ENCODE assay signal across 9 cellular contexts in the genomic region with DNA sequence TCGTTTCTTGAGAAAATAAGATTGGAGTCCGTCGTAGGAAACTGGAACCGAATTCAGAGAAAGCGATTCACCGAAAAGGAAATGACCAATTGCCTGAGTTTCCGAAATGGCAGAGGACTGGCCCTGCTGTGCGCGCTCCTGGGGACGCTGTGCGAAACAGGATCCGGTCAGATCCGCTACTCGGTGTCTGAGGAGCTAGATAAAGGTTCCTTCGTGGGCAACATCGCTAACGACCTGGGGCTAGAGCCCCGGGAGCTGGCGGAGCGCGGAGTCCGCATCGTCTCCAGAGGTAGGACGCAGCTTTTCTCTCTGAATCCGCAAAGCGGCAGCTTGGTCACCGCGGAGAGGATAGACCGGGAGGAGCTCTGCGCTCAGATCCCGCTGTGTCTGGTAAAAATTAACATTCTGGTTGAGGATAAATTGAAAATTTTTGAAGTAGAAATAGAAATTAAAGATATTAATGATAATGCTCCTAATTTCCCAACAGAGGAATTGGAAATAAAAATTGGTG. TPM values are rescaled to one million over a fixed set of nuclear protein-coding genes. Genes with fewer than 3 reads are reported as not detected.
DNase-seq lines count a peak whose midpoint lies in the region; ATAC-seq and TF ChIP-seq lines count a peak whose summit lies in the region.
"Had no signal": no experiment of that assay in that cellular context is flagged by ENCODE, and none has a peak within 500 bp of the region (broad histone marks: within the 10 kb centered on the region; RNA-seq: fewer than 3 reads in every experiment).

No MANE protein-coding gene starts in this region.

- peaks cover 58 to 84% (median 84%) of the 10 kb centered on the region in 3 donors for H3K27me3 Mint-ChIP-seq in naive B cell

- peaks cover 5 to 27% of the 10 kb centered on the region in 2 donors for H3K36me3 Mint-ChIP-seq in naive B cell

- no peaks in the 10 kb centered on the region for H3K9me3 ChIP-seq in thyroid gland

- no peak overlapping the region for H3K27ac Mint-ChIP-seq in naive B cell

- TF ChIP-seq CTCF in astrocyte of the spinal cord (IDR thresholded peaks at IDR 0.05; ENCODE audit: low read depth, low read length), result no peak
- no peak for TF ChIP-seq CTCF in thyroid gland (IDR thresholded peaks at IDR 0.05)

- no peak for TF ChIP-seq POLR2A in thyroid gland (IDR thresholded peaks at IDR 0.05)

- H3K4me3 ChIP-seq in astrocyte of the spinal cord (ENCODE audit: low read depth, low read length) (peak overlapping the region; percentile 39), thyroid gland (replicated peaks in 1 of 3) (no peak overlapping the region)

- in situ Hi-C loops in astrocyte of the spinal cord (cut with HindIII; ENCODE audit: low sequenced_read_pairs), result no loop called here

- H3K4me3 Mint-ChIP-seq in naive B cell, result peak overlapping the region in 5 of 8 donors; percentile 22 to 56 (median 37)

- no peak overlapping the region for H3K27ac ChIP-seq in thyroid gland
- H3K27ac ChIP-seq: WERI-Rb-1 had no signal

- H3K36me3 ChIP-seq in thyroid gland, result no peaks in the 10 kb centered on the region
- H3K36me3 ChIP-seq: WERI-Rb-1 had no signal

- peaks cover 19 to 84% (median 47%) of the 10 kb centered on the region in 7 donors for H3K9me3 Mint-ChIP-seq in naive B cell

- WGBS in thyroid gland, 2 donors, result 18 to 29% methylated on average over 31 of the region's 31 CpGs

- H3K4me1 ChIP-seq in thyroid gland, result no peaks in the 10 kb centered on the region

- intact Hi-C loops in thyroid gland (cut with DNase I), result no loop called here

- no peaks in the 10 kb centered on the region for H3K27me3 ChIP-seq in thyroid gland

- ATAC-seq in naive B cell (ENCODE audit: low read depth in 2 of 2), result no peak
- ATAC-seq in HG02870 (IDR thresholded peaks at IDR 0.05; ENCODE audit: unreplicated experiment), result no peak

- DNase-seq in ELF-1 (ENCODE audit: low read depth, low spot score) (peak; percentile 69), astrocyte of the spinal cord (ENCODE audit: low read depth, low spot score) (no peak), naive B cell (no peak), RPMI8226 (no peak), thyroid gland (no peak)
- DNase-seq: GF-D8, WERI-Rb-1 had no signal

- H3K4me1 Mint-ChIP-seq in naive B cell, result peaks cover 0 to 4% (median 0%) of the 10 kb centered on the region in 3 donors

RNA-seq across cellular contexts. Expression of gene PCDHGA3, which starts 0.4 kb away (rescaled TPM):
- not detected for polyA plus RNA-seq in naive B cell (ENCODE audit: low read depth in 6 of 6)
- total RNA-seq in thyroid gland, result 1 to 10 TPM; 3.0 to 4.7 (median 4.1) TPM

RNA-seq across cellular contexts. Expression of gene PCDHGA2, which starts 5.4 kb away (rescaled TPM):
- not detected for polyA plus RNA-seq in naive B cell (ENCODE audit: low read depth in 6 of 6)
- total RNA-seq in thyroid gland, result 1 to 10 TPM; 4.3 to 6.4 (median 5.6) TPM
- total RNA-seq: mononuclear cell had no signal

RNA-seq across cellular contexts. Expression of gene PCDHGB1, which starts 5.9 kb away (rescaled TPM):
- not detected for polyA plus RNA-seq in naive B cell (ENCODE audit: low read depth in 6 of 6)
- total RNA-seq in thyroid gland, result 1 to 10 TPM; 3.9 to 7.5 (median 6.0) TPM
- total RNA-seq: mononuclear cell had no signal

RNA-seq across cellular contexts. Expression of gene PCDHGA4, which starts 10.8 kb away (rescaled TPM):
- polyA plus RNA-seq in naive B cell (ENCODE audit: low read depth in 6 of 6), result under 1 TPM in 2 of 6 donors, not detected in 4; 0.14 to 0.16 TPM
- 1 to 10 TPM; 3.5 to 7.7 (median 4.4) TPM for total RNA-seq in thyroid gland

RNA-seq across cellular contexts. Expression of gene PCDHGA1, which starts 13.7 kb away (rescaled TPM):
- polyA plus RNA-seq in naive B cell (ENCODE audit: low read depth in 6 of 6), result not detected
- total RNA-seq in thyroid gland, result 1 to 10 TPM in 2 of 4 donors, under 1 TPM in 2; 0.40 to 1.3 (median 0.87) TPM
- total RNA-seq: mononuclear cell had no signal
